Comparison of ENCODE assay signal across 14 cellular contexts in genomic region chr1:21624577-21625389, GRCh38. TPM values are rescaled to one million over a fixed set of nuclear protein-coding genes. Genes with fewer than 3 reads are reported as not detected.
DNase-seq lines count a peak whose midpoint lies in the region; ATAC-seq and TF ChIP-seq lines count a peak whose summit lies in the region.
"Had no signal": no experiment of that assay in that cellular context is flagged by ENCODE, and none has a peak within 500 bp of the region (broad histone marks: within the 10 kb centered on the region; RNA-seq: fewer than 3 reads in every experiment).

No MANE protein-coding gene starts in this region.

- H3K4me1 ChIP-seq in right cardiac atrium (ENCODE audit: control insufficient read depth, insufficient read depth, low read length) (no peaks in the 10 kb centered on the region), right atrium auricular region (peaks cover 0 to 11% of the 10 kb centered on the region in 2 donors), body of pancreas (peaks cover 49% of the 10 kb centered on the region), lower lobe of right lung (peaks cover 26% of the 10 kb centered on the region)

- H3K27ac ChIP-seq in right cardiac atrium (ENCODE audit: low read length) = no peak overlapping the region
- no peak overlapping the region for H3K27ac ChIP-seq in right atrium auricular region
- peak overlapping the region; percentile 88 to 98 (median 96) for H3K27ac ChIP-seq in body of pancreas
- peak overlapping the region; percentile 56 for H3K27ac ChIP-seq in lower lobe of right lung
- H3K27ac ChIP-seq: neural progenitor cell, suprapubic skin had no signal

- intact Hi-C loops in right cardiac atrium (cut with DNase I) (no loop called here), body of pancreas (cut with DNase I) (no loop called here), lower lobe of right lung (cut with DNase I) (no loop called here)

- no peaks in the 10 kb centered on the region for H3K27me3 ChIP-seq in right cardiac atrium (ENCODE audit: control insufficient read depth, insufficient read depth)
- no peaks in the 10 kb centered on the region for H3K27me3 ChIP-seq in right atrium auricular region
- H3K27me3 ChIP-seq in body of pancreas = no peaks in the 10 kb centered on the region
- H3K27me3 ChIP-seq in lower lobe of right lung (ENCODE audit: low read depth) = peaks cover 43% of the 10 kb centered on the region

- no peak overlapping the region for H3K4me3 ChIP-seq in right cardiac atrium (ENCODE audit: low read length)
- no peak overlapping the region for H3K4me3 ChIP-seq in right atrium auricular region
- H3K4me3 ChIP-seq in body of pancreas = no peak overlapping the region
- H3K4me3 ChIP-seq in lower lobe of right lung = no peak overlapping the region
- H3K4me3 ChIP-seq: neural progenitor cell, suprapubic skin had no signal

- H3K36me3 ChIP-seq in right atrium auricular region (no peaks in the 10 kb centered on the region), body of pancreas (replicated peaks in 1 of 2; ENCODE audit: insufficient read depth in 1 of 2, low read depth in 2 of 2) (no peaks in the 10 kb centered on the region), lower lobe of right lung (no peaks in the 10 kb centered on the region)
- H3K36me3 ChIP-seq: neural progenitor cell, suprapubic skin had no signal

- WGBS in right cardiac atrium = 61% methylated on average over 11 of the region's 11 CpGs
- WGBS in body of pancreas, 2 donors = 24 to 40% methylated on average over 5 to 11 of the region's 11 CpGs

- peak in 2 of 3 donors; percentile 9 to 40 for DNase-seq in right cardiac atrium
- DNase-seq in right atrium auricular region (ENCODE audit: low spot score) = no peak
- peak; percentile 61 to 80 (median 70) for DNase-seq in body of pancreas
- DNase-seq in lower lobe of right lung = no peak
- no peak for DNase-seq in NCI-H748 treated with DMSO at 0.1 percent for 48 hours (lab: John Stamatoyannopoulos, UW)
- no peak for DNase-seq in SK-N-DZ (ENCODE audit: low spot score)
- DNase-seq in activated CD4-positive, alpha-beta T cell treated with anti-CD3 and anti-CD28 coated beads for 48 hours = no peak
- DNase-seq: ACHN, NCI-H1436 treated with DMSO at 0.1 percent for 48 hours, NCI-H82, SHP77 had no signal

- TF ChIP-seq POLR2A in body of pancreas (IDR thresholded peaks at IDR 0.05) = no peak

- H3K9me3 ChIP-seq in right cardiac atrium (ENCODE audit: control insufficient read depth, low read length) = no peaks in the 10 kb centered on the region
- no peaks in the 10 kb centered on the region for H3K9me3 ChIP-seq in right atrium auricular region
- H3K9me3 ChIP-seq in body of pancreas = no peaks in the 10 kb centered on the region
- H3K9me3 ChIP-seq in lower lobe of right lung = no peaks in the 10 kb centered on the region
- H3K9me3 ChIP-seq: suprapubic skin had no signal

- TF ChIP-seq CTCF in right atrium auricular region (IDR thresholded peaks at IDR 0.05) (no peak), body of pancreas (IDR thresholded peaks at IDR 0.05) (no peak), lower lobe of right lung (IDR thresholded peaks at IDR 0.05) (no peak)

- ATAC-seq in right cardiac atrium (no peak), body of pancreas (no peak), lower lobe of right lung (no peak), GM21528 (IDR thresholded peaks at IDR 0.05; ENCODE audit: low FRiP score, unreplicated experiment) (no peak)

RNA-seq across cellular contexts. Expression of gene RAP1GAP, which starts 44.4 kb away (rescaled TPM):
- 10 to 100 TPM; 15.3 to 18.7 (median 16.4) TPM for total RNA-seq in right cardiac atrium
- 18.4 TPM for polyA plus RNA-seq in right cardiac atrium
- total RNA-seq in right atrium auricular region = 1 to 10 TPM; 4.0 to 8.4 TPM
- 100 to 1,000 TPM in 1 of 2 donors, 10 to 100 TPM in 1; 46.5 to 104 TPM for total RNA-seq in body of pancreas
- total RNA-seq in lower lobe of right lung = 33.7 TPM
- 0.71 and 1.4 TPM in 2 replicates for polyA plus RNA-seq in SK-N-DZ (2014; cell fraction: cytosol; rRNA removed)
- polyA plus RNA-seq in SK-N-DZ (2014; cell fraction: nucleus; rRNA removed) = 3.6 and 3.7 TPM in 2 replicates

Comparison
In these comparisons a context has a peak if more than half of its experiments do, and no peak if none do; other contexts are left out.
1. DNase-seq: peak in right cardiac atrium (2 of 3) and body of pancreas (4 of 4); none in right atrium auricular region (single experiment), lower lobe of right lung (single experiment), NCI-H748 treated with DMSO at 0.1 percent for 48 hours (single experiment), SK-N-DZ (single experiment) and activated CD4-positive, alpha-beta T cell treated with anti-CD3 and anti-CD28 coated beads for 48 hours (single experiment).
2. H3K27ac ChIP-seq: peak in body of pancreas (4 of 4) and lower lobe of right lung (single experiment); none in right cardiac atrium (single experiment) and right atrium auricular region (0 of 2).